Comparison of ENCODE assay signal across 2 cellular contexts in the genomic region with DNA sequence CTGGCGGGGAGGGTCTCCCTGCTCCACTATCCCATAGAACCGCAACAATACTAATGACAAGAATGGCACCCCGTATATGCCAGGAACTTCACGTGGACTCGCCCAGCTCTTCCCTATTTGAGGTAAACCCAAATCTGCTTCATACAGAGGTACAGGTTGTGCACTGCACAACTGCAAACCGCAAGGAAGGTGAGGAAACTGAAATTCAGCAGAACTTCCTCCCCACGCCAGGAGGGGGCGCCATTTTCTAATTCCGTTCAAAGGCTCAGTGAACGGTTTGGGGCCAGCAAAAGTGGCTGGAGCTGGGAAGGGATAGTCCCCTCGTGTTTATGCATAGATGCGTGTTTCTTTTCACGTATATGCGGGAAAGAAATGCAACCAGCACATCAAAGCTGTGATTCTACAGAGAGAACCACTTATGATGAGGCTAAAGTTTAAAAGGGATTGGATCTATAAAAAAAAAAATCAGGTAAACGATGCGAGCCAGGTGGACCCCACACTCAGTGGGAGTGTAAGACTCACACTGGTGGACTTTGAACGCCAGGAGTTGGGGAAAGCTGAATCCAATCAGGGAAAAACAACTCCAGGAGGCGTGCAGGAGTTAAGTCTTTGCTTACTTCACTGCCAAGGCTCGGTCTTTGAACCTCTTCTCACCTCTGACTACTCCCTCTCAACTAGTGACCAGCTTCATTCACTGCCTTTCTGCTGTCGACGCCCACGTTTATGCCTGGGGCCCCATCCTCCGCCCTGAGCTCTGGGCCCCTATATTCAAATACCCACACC.
TF ChIP-seq lines count a peak whose summit lies in the region.

No MANE protein-coding gene starts in this region.

TF ChIP-seq in Ishikawa, 13 proteins besides CTCF, POLR2A, EP300 and RAD21:
- TF ChIP-seq REST (IDR thresholded peaks at IDR 0.05; ENCODE audit: low read depth), result no peak
- no peak for TF ChIP-seq ZBTB7A (IDR thresholded peaks at IDR 0.05; ENCODE audit: low read depth)
- TF ChIP-seq NFIC (IDR thresholded peaks at IDR 0.05), result no peak
- no peak for TF ChIP-seq FOXM1 (IDR thresholded peaks at IDR 0.05; ENCODE audit: borderline replicate concordance, low read depth)
- no peak for TF ChIP-seq EGR1 (IDR thresholded peaks at IDR 0.05)
- no peak for TF ChIP-seq TAF1 (IDR thresholded peaks at IDR 0.05; ENCODE audit: low read depth)

TF ChIP-seq in endothelial cell of umbilical vein, 7 proteins besides CTCF, POLR2A, EP300 and RAD21:
- TF ChIP-seq POLR2AphosphoS5 (IDR thresholded peaks at IDR 0.05; ENCODE audit: insufficient read depth, low read depth, low read length) (no peak), FOS (IDR thresholded peaks at IDR 0.05; ENCODE audit: borderline replicate concordance, insufficient read depth, low read length) (no peak), GATA2 (IDR thresholded peaks at IDR 0.05; ENCODE audit: insufficient read depth, insufficient read length, low read depth, low read length) (no peak)
